ENCODE assay signal across 31 cellular contexts in genomic region chr1:76666499-76666898, GRCh38.
DNase-seq lines count a peak whose midpoint lies in the region; ATAC-seq, FAIRE-seq and TF ChIP-seq lines count a peak whose summit lies in the region.
"Had no signal": no experiment of that assay in that cellular context is flagged by ENCODE, and none has a peak within 500 bp of the region (broad histone marks: within the 10 kb centered on the region; RNA-seq: fewer than 3 reads in every experiment).

No MANE protein-coding gene starts in this region.

- 16 to 47% (median 25%) methylated on average over 2 of the region's 2 CpGs for WGBS in small intestine, 3 donors

- H3K27me3 Mint-ChIP-seq in Caco-2 (ENCODE audit: insufficient read depth, unreplicated experiment) = no peaks in the 10 kb centered on the region
- H3K27me3 Mint-ChIP-seq: activated CD4-positive, alpha-beta T cell treated with anti-CD3 and anti-CD28 coated beads, Interleukin-2, amount 10 ng/mL, durations not matched to agents 24 days and 14 days; CD4-positive, CD25-positive, alpha-beta regulatory T cell had no signal

- ATAC-seq in Right ventricle myocardium superior (ENCODE audit: poor library complexity) (peak; percentile 51), left lobe of liver (peak; percentile 91), GM18517 (IDR thresholded peaks at IDR 0.05; ENCODE audit: unreplicated experiment) (no peak)
- ATAC-seq: A549; naive thymus-derived CD4-positive, alpha-beta T cell; upper lobe of right lung; WTC11 had no signal

- CTCF ChIA-PET in Caco-2 (lab: Charles Lee) = no interaction called here

- H3K4me3 ChIP-seq in Peyer's patch = no peak overlapping the region
- H3K4me3 ChIP-seq in small intestine (ENCODE audit: low read depth in 1 of 2, low read length in 2 of 2) = no peak overlapping the region
- H3K4me3 ChIP-seq in Caco-2 (ENCODE audit: low read depth, low read length) = no peak overlapping the region
- no peak overlapping the region for H3K4me3 ChIP-seq in dorsolateral prefrontal cortex
- H3K4me3 ChIP-seq: A549, breast epithelium, skin epidermis, suprapubic skin, upper lobe of right lung had no signal

- intact Hi-C loops in Right ventricle myocardium superior (cut with DNase I) = no loop called here
- intact Hi-C loops in cardiac septum (cut with DNase I) = no loop called here
- intact Hi-C loops in Caco-2 (cut with micrococcal nuclease; ENCODE audit: unreplicated experiment) = no loop called here
- intact Hi-C loops in dorsolateral prefrontal cortex (cut with DNase I) = no loop called here

- H3K36me3 Mint-ChIP-seq in Caco-2 (ENCODE audit: insufficient read depth, unreplicated experiment) = no peaks in the 10 kb centered on the region
- H3K36me3 Mint-ChIP-seq: activated naive CD8-positive, alpha-beta T cell; CD4-positive, CD25-positive, alpha-beta regulatory T cell; WTC11 had no signal

- BruUV-seq in Caco-2 (replicated peaks; lab: Mats Ljungman, UMichigan) = no TSS peak

- H3K27me3 ChIP-seq in Peyer's patch = no peaks in the 10 kb centered on the region
- no peaks in the 10 kb centered on the region for H3K27me3 ChIP-seq in small intestine (ENCODE audit: control insufficient read depth in 2 of 2, insufficient read depth in 2 of 2, low read length in 2 of 2)
- H3K27me3 ChIP-seq in Caco-2 (replicated peaks; ENCODE audit: control insufficient read depth, insufficient read depth, low read length) = no peaks in the 10 kb centered on the region
- H3K27me3 ChIP-seq in dorsolateral prefrontal cortex = no peaks in the 10 kb centered on the region
- H3K27me3 ChIP-seq: breast epithelium, suprapubic skin, upper lobe of right lung had no signal

- TF ChIP-seq CTCF in Peyer's patch (IDR thresholded peaks at IDR 0.05) = no peak
- TF ChIP-seq CTCF in Caco-2 (IDR thresholded peaks at IDR 0.05; ENCODE audit: insufficient read depth in 1 of 2, low read depth in 1 of 2, low read length in 1 of 2, severe bottlenecking in 1 of 2, unreplicated experiment in 1 of 2) = no peak
- no peak for TF ChIP-seq CTCF in dorsolateral prefrontal cortex (IDR thresholded peaks at IDR 0.05 in 54 of 56, conservative IDR thresholded peaks at IDR 0.05 in 2 of 56; ENCODE audit: low read depth in 1 of 56, partially characterized antibody in 56 of 56)

- no peaks in the 10 kb centered on the region for H3K4me1 Mint-ChIP-seq in Caco-2 (ENCODE audit: low read depth, unreplicated experiment)
- H3K4me1 Mint-ChIP-seq: activated CD4-positive, alpha-beta T cell treated with anti-CD3 and anti-CD28 coated beads, Interleukin-2, amount 10 ng/mL, durations not matched to agents 24 days and 14 days; CD4-positive, CD25-positive, alpha-beta regulatory T cell; WTC11 had no signal

- peak overlapping the region in 1 of 4 donors; percentile 49 for H3K27ac ChIP-seq in Peyer's patch
- no peak overlapping the region for H3K27ac ChIP-seq in small intestine (ENCODE audit: low read depth in 1 of 2, low read length in 1 of 2)
- H3K27ac ChIP-seq in dorsolateral prefrontal cortex = no peak overlapping the region
- H3K27ac ChIP-seq: A549, breast epithelium, skin epidermis, suprapubic skin, upper lobe of right lung had no signal

- FAIRE-seq in small intestine (lab: Jason Lieb, UNC) = no peak
- FAIRE-seq: A549, D721Med, endothelial cell of umbilical vein, RCC 7860 had no signal

- H3K9me3 ChIP-seq in Peyer's patch = no peaks in the 10 kb centered on the region
- H3K9me3 ChIP-seq in small intestine (ENCODE audit: control insufficient read depth, low read depth) = no peaks in the 10 kb centered on the region
- no peaks in the 10 kb centered on the region for H3K9me3 ChIP-seq in Caco-2
- H3K9me3 ChIP-seq: A549, breast epithelium, suprapubic skin, upper lobe of right lung had no signal

- H3K36me3 ChIP-seq in Peyer's patch (no peaks in the 10 kb centered on the region), small intestine (ENCODE audit: control insufficient read depth in 2 of 2, insufficient read depth in 2 of 2, low read length in 2 of 2) (no peaks in the 10 kb centered on the region), Caco-2 (ENCODE audit: control insufficient read depth, insufficient read depth, low read length) (no peaks in the 10 kb centered on the region)
- H3K36me3 ChIP-seq: breast epithelium, suprapubic skin, upper lobe of right lung had no signal

- H3K4me1 ChIP-seq in Peyer's patch (no peaks in the 10 kb centered on the region), small intestine (ENCODE audit: control insufficient read depth in 2 of 2, insufficient read depth in 1 of 2, low read depth in 1 of 2, low read length in 1 of 2) (no peaks in the 10 kb centered on the region), Caco-2 (no peaks in the 10 kb centered on the region)
- H3K4me1 ChIP-seq: A549, breast epithelium, suprapubic skin, upper lobe of right lung had no signal

- H3K27ac Mint-ChIP-seq in Caco-2 (ENCODE audit: unreplicated experiment) = no peak overlapping the region
- H3K27ac Mint-ChIP-seq: activated CD4-positive, alpha-beta T cell treated with anti-CD3 and anti-CD28 coated beads, Interleukin-2, amount 10 ng/mL, durations not matched to agents 24 days and 14 days; activated naive CD8-positive, alpha-beta T cell; CD4-positive, CD25-positive, alpha-beta regulatory T cell; naive thymus-derived CD4-positive, alpha-beta T cell; WTC11 had no signal

- POLR2A ChIA-PET in Caco-2 (lab: Charles Lee) = no interaction called here

- TF ChIP-seq POLR2A in Peyer's patch (IDR thresholded peaks at IDR 0.05) = no peak

- H3K4me3 Mint-ChIP-seq in Caco-2 (ENCODE audit: unreplicated experiment) = no peak overlapping the region
- H3K4me3 Mint-ChIP-seq: activated CD4-positive, alpha-beta T cell treated with anti-CD3 and anti-CD28 coated beads, Interleukin-2, amount 10 ng/mL, durations not matched to agents 24 days and 14 days; activated naive CD8-positive, alpha-beta T cell; CD4-positive, CD25-positive, alpha-beta regulatory T cell; naive thymus-derived CD4-positive, alpha-beta T cell; WTC11 had no signal

- H3K9me3 Mint-ChIP-seq in Caco-2 (ENCODE audit: unreplicated experiment) = no peaks in the 10 kb centered on the region

- DNase-seq in Right ventricle myocardium superior = no peak
- no peak for DNase-seq in cardiac septum (ENCODE audit: low spot score)
- DNase-seq in Peyer's patch = peak in 2 of 3 donors; percentile 68 to 71
- peak; percentile 71 for DNase-seq in left lobe of liver (ENCODE audit: low spot score)
- peak; percentile 78 for DNase-seq in small intestine
- no peak for DNase-seq in Caco-2
- DNase-seq in dorsolateral prefrontal cortex = no peak
- DNase-seq: activated CD4-positive, alpha-beta T cell treated with anti-CD3 and anti-CD28 coated beads, Interleukin-2, amount 10 ng/mL, durations not matched to agents 24 days and 14 days; activated CD8-positive, alpha-beta memory T cell treated with anti-CD3 and anti-CD28 coated beads for 24 hours; activated effector memory CD4-positive, alpha-beta T cell treated with anti-CD3 and anti-CD28 coated beads, Interleukin-2, amount 50 U/mL, for 16 hours; activated T-cell treated with anti-CD3 and anti-CD28 coated beads for 4 hours; anterior cingulate cortex; CD4-positive, CD25-positive, alpha-beta regulatory T cell; naive thymus-derived CD4-positive, alpha-beta T cell; NCI-H1048; NCI-H1694 treated with DMSO at 0.1 percent for 48 hours; NCI-H2171 treated with DMSO at 0.1 percent for 48 hours; NCI-H526; stimulated activated naive CD4-positive, alpha-beta T cell treated with Interleukin-2 at 50 U/mL for 16 hours; T1000; upper lobe of right lung had no signal

Comparison
In these comparisons a context has a peak if more than half of its experiments do, and no peak if none do; other contexts are left out.
1. DNase-seq: peak in Peyer's patch (2 of 3), left lobe of liver (single experiment) and small intestine (single experiment); none in Right ventricle myocardium superior (single experiment), cardiac septum (single experiment), Caco-2 (0 of 2) and dorsolateral prefrontal cortex (0 of 10).